In genomic region chr10:91607661-91608442, GRCh38 we compare ENCODE assay signal across 12 cellular contexts. TPM values are rescaled to one million over a fixed set of nuclear protein-coding genes. Genes with fewer than 3 reads are reported as not detected.
DNase-seq lines count a peak whose midpoint lies in the region; ATAC-seq, FAIRE-seq and TF ChIP-seq lines count a peak whose summit lies in the region.
"Had no signal": no experiment of that assay in that cellular context is flagged by ENCODE, and none has a peak within 500 bp of the region (broad histone marks: within the 10 kb centered on the region; RNA-seq: fewer than 3 reads in every experiment).

No MANE protein-coding gene starts in this region.

- H3K4me1 Mint-ChIP-seq in natural killer cell treated with Interleukin-12 subunit alpha and Interleukin-12 subunit beta and Interleukin-15 and Interleukin-18, amount 100 ng/mL, for 72 hours (ENCODE audit: low read depth in 2 of 2): no peaks in the 10 kb centered on the region
- no peaks in the 10 kb centered on the region for H3K4me1 Mint-ChIP-seq in activated T-helper 17 cell treated with anti-CD3 and anti-CD28 coated beads, Interleukin-2, amount 50 U/mL, for 72 hours
- H3K4me1 Mint-ChIP-seq: activated naive CD4-positive, alpha-beta T cell treated with anti-CD3 and anti-CD28 coated beads, Interleukin-2, amount 50 U/mL, for 24 hours; stimulated activated naive B cell treated with anti-CD40 and anti-IgM and Interleukin-4, amounts not matched to agents 10 μg/mL and 1 μg/mL and 100 μg/mL, for 72 hours had no signal

- H3K4me3 ChIP-seq in HEK293 (ENCODE audit: low read depth, low read length) (no peak overlapping the region), keratinocyte (ENCODE audit: control insufficient read depth in 2 of 3, extremely low read depth in 1 of 3, insufficient read depth in 2 of 3, low read depth in 1 of 3, low read length in 3 of 3) (no peak overlapping the region), smooth muscle cell (no peak overlapping the region)

- H3K27me3 ChIP-seq in keratinocyte (ENCODE audit: control insufficient read depth, extremely low read depth, insufficient read depth, low read length) (no peaks in the 10 kb centered on the region), smooth muscle cell (ENCODE audit: low read depth) (no peaks in the 10 kb centered on the region)

- H4K20me1 ChIP-seq in keratinocyte (ENCODE audit: control insufficient read depth, extremely low read depth, insufficient read depth, low read length): no peaks in the 10 kb centered on the region
- H4K20me1 ChIP-seq in smooth muscle cell (ENCODE audit: low read depth): no peaks in the 10 kb centered on the region

- WGBS in smooth muscle cell (ENCODE audit: low lambda C conversion rate): 40% methylated on average over 5 of the region's 5 CpGs

- peaks cover 3% of the 10 kb centered on the region for H3K9me3 Mint-ChIP-seq in natural killer cell treated with Interleukin-12 subunit alpha and Interleukin-12 subunit beta and Interleukin-15 and Interleukin-18, amount 100 ng/mL, for 72 hours
- H3K9me3 Mint-ChIP-seq in activated T-helper 17 cell treated with anti-CD3 and anti-CD28 coated beads, Interleukin-2, amount 50 U/mL, for 72 hours: peaks cover 4% of the 10 kb centered on the region
- H3K9me3 Mint-ChIP-seq: activated naive CD4-positive, alpha-beta T cell treated with anti-CD3 and anti-CD28 coated beads, Interleukin-2, amount 50 U/mL, for 24 hours had no signal

- H3K27ac Mint-ChIP-seq in natural killer cell treated with Interleukin-12 subunit alpha and Interleukin-12 subunit beta and Interleukin-15 and Interleukin-18, amount 100 ng/mL, for 72 hours: no peak overlapping the region
- no peak overlapping the region for H3K27ac Mint-ChIP-seq in activated T-helper 17 cell treated with anti-CD3 and anti-CD28 coated beads, Interleukin-2, amount 50 U/mL, for 72 hours
- H3K27ac Mint-ChIP-seq: activated naive CD4-positive, alpha-beta T cell treated with anti-CD3 and anti-CD28 coated beads, Interleukin-2, amount 50 U/mL, for 24 hours; stimulated activated naive B cell treated with anti-CD40 and anti-IgM and Interleukin-4, amounts not matched to agents 10 μg/mL and 1 μg/mL and 100 μg/mL, for 72 hours had no signal

- H3K9ac ChIP-seq in keratinocyte (ENCODE audit: control insufficient read depth, extremely low read depth, insufficient read depth, low read length) (no peak overlapping the region), smooth muscle cell (ENCODE audit: low read depth) (no peak overlapping the region)

- dilution Hi-C loops in keratinocyte (cut with MboI; ENCODE audit: extremely low pct_ligation_motif_present, low sequenced_read_pairs): no loop called here

- CTCF ChIA-PET in HEK293 (lab: Yijun Ruan, JAX): interaction anchor here (3.3 kb wide), 1 partner anchor 27 kb away, joined by 14 read pairs; no protein-coding TSS in a partner anchor

- H2AFZ ChIP-seq in keratinocyte (ENCODE audit: control insufficient read depth, low read length) (no peak overlapping the region), smooth muscle cell (ENCODE audit: low read depth) (peak overlapping the region; percentile 65)

- H3K4me1 ChIP-seq in HEK293 (ENCODE audit: control insufficient read depth, insufficient read depth, low read length): peaks cover 5% of the 10 kb centered on the region
- H3K4me1 ChIP-seq in keratinocyte (ENCODE audit: control insufficient read depth, extremely low read depth, insufficient read depth, low read length): peaks cover 37% of the 10 kb centered on the region
- peaks cover 28% of the 10 kb centered on the region for H3K4me1 ChIP-seq in smooth muscle cell (ENCODE audit: low read depth)

- H3K27me3 Mint-ChIP-seq in natural killer cell treated with Interleukin-12 subunit alpha and Interleukin-12 subunit beta and Interleukin-15 and Interleukin-18, amount 100 ng/mL, for 72 hours: peaks cover 0 to 4% of the 10 kb centered on the region in 2 donors
- peaks cover 3% of the 10 kb centered on the region for H3K27me3 Mint-ChIP-seq in activated T-helper 17 cell treated with anti-CD3 and anti-CD28 coated beads, Interleukin-2, amount 50 U/mL, for 72 hours

- peak; percentile 51 for FAIRE-seq in keratinocyte (lab: Jason Lieb, UNC)

- H3F3A ChIP-seq in smooth muscle cell (ENCODE audit: low read depth): peaks cover 56% of the 10 kb centered on the region

- H3K4me3 Mint-ChIP-seq in natural killer cell treated with Interleukin-12 subunit alpha and Interleukin-12 subunit beta and Interleukin-15 and Interleukin-18, amount 100 ng/mL, for 72 hours: no peak overlapping the region
- H3K4me3 Mint-ChIP-seq in activated T-helper 17 cell treated with anti-CD3 and anti-CD28 coated beads, Interleukin-2, amount 50 U/mL, for 72 hours: no peak overlapping the region
- H3K4me3 Mint-ChIP-seq: activated naive CD4-positive, alpha-beta T cell treated with anti-CD3 and anti-CD28 coated beads, Interleukin-2, amount 50 U/mL, for 24 hours; stimulated activated naive B cell treated with anti-CD40 and anti-IgM and Interleukin-4, amounts not matched to agents 10 μg/mL and 1 μg/mL and 100 μg/mL, for 72 hours had no signal

- TF ChIP-seq CTCF in HEK293 (tag by site-specific recombination; IDR thresholded peaks at IDR 0.05) (no peak), keratinocyte (optimal IDR thresholded peaks at IDR 0.05 in 1 of 3, IDR thresholded peaks at IDR 0.05 in 1 of 3, conservative IDR thresholded peaks at IDR 0.05 in 1 of 3; ENCODE audit: extremely low read depth in 1 of 3, insufficient read depth in 2 of 3, low read length in 3 of 3) (no peak), smooth muscle cell (IDR thresholded peaks at IDR 0.05; ENCODE audit: borderline replicate concordance, insufficient read depth, poor library complexity, severe bottlenecking) (no peak)

- H3K27ac ChIP-seq in HEK293 (ENCODE audit: extremely low read depth, low read depth, low read length) (peak overlapping the region; percentile 43; the same call in 1 of the 2 replicates), keratinocyte (ENCODE audit: control insufficient read depth, insufficient read depth, low read length) (no peak overlapping the region), smooth muscle cell (ENCODE audit: low read depth) (peak overlapping the region; percentile 87)

- H3K9me3 ChIP-seq in HEK293 (ENCODE audit: control insufficient read depth, insufficient read depth, low read depth, low read length): no peaks in the 10 kb centered on the region
- H3K9me3 ChIP-seq in keratinocyte (ENCODE audit: control insufficient read depth, low read depth, low read length): peaks cover 4% of the 10 kb centered on the region
- H3K9me3 ChIP-seq in smooth muscle cell (replicated peaks; ENCODE audit: low read depth): no peaks in the 10 kb centered on the region

- H3K79me2 ChIP-seq in keratinocyte (ENCODE audit: control insufficient read depth, insufficient read depth, low read length): no peaks in the 10 kb centered on the region
- no peaks in the 10 kb centered on the region for H3K79me2 ChIP-seq in smooth muscle cell (ENCODE audit: low read depth)

- peak; percentile 40 for DNase-seq in astrocyte of the hippocampus (ENCODE audit: low read depth, low spot score)
- no peak for DNase-seq in keratinocyte (ENCODE audit: low read depth, low spot score)
- DNase-seq in smooth muscle cell (lab: John Stamatoyannopoulos, UW; ENCODE audit: unreplicated experiment): no peak
- no peak for DNase-seq in natural killer cell treated with Interleukin-12 subunit alpha and Interleukin-12 subunit beta and Interleukin-15 and Interleukin-18, amount 100 ng/mL, for 72 hours (ENCODE audit: low spot score)
- no peak for DNase-seq in CD1c-positive myeloid dendritic cell (ENCODE audit: extremely low spot score)
- DNase-seq: activated CD4-positive, alpha-beta T cell treated with anti-CD3 and anti-CD28 coated beads for 48 hours; NCI-H2107; stimulated activated naive B cell treated with anti-CD40 and anti-IgM and Interleukin-4, amounts not matched to agents 10 μg/mL and 1 μg/mL and 100 μg/mL, for 72 hours had no signal

- no peak for ATAC-seq in natural killer cell treated with Interleukin-12 subunit alpha and Interleukin-12 subunit beta and Interleukin-15 and Interleukin-18, amount 100 ng/mL, for 72 hours
- ATAC-seq in activated T-helper 17 cell treated with anti-CD3 and anti-CD28 coated beads, Interleukin-2, amount 50 U/mL, for 72 hours (replicated peaks): no peak
- ATAC-seq in GM21423 (IDR thresholded peaks at IDR 0.05; ENCODE audit: unreplicated experiment): no peak
- ATAC-seq: stimulated activated naive B cell treated with anti-CD40 and anti-IgM and Interleukin-4, amounts not matched to agents 10 μg/mL and 1 μg/mL and 100 μg/mL, for 72 hours had no signal

- H3K4me2 ChIP-seq in keratinocyte (ENCODE audit: control insufficient read depth, extremely low read depth, insufficient read depth, low read depth, low read length) (peak overlapping the region; percentile 79), smooth muscle cell (peak overlapping the region; percentile 53)

- H3K36me3 ChIP-seq in HEK293 (ENCODE audit: control insufficient read depth in 2 of 2, insufficient read depth in 1 of 2, low read length in 2 of 2) (no peaks in the 10 kb centered on the region), keratinocyte (ENCODE audit: control insufficient read depth in 2 of 2, extremely low read depth in 1 of 2, insufficient read depth in 2 of 2, low read length in 2 of 2) (no peaks in the 10 kb centered on the region), smooth muscle cell (ENCODE audit: low read depth) (no peaks in the 10 kb centered on the region)

- H3K9me1 ChIP-seq in keratinocyte (ENCODE audit: control insufficient read depth, extremely low read depth, insufficient read depth, low read length): no peaks in the 10 kb centered on the region

- POLR2A ChIA-PET in HEK293 (lab: Yijun Ruan, JAX): no interaction called here

- H3K36me3 Mint-ChIP-seq in natural killer cell treated with Interleukin-12 subunit alpha and Interleukin-12 subunit beta and Interleukin-15 and Interleukin-18, amount 100 ng/mL, for 72 hours: no peaks in the 10 kb centered on the region
- H3K36me3 Mint-ChIP-seq in activated T-helper 17 cell treated with anti-CD3 and anti-CD28 coated beads, Interleukin-2, amount 50 U/mL, for 72 hours (ENCODE audit: low read depth): no peaks in the 10 kb centered on the region
- H3K36me3 Mint-ChIP-seq: activated naive CD4-positive, alpha-beta T cell treated with anti-CD3 and anti-CD28 coated beads, Interleukin-2, amount 50 U/mL, for 24 hours; stimulated activated naive B cell treated with anti-CD40 and anti-IgM and Interleukin-4, amounts not matched to agents 10 μg/mL and 1 μg/mL and 100 μg/mL, for 72 hours had no signal

RNA-seq across cellular contexts. Expression of gene PPP1R3C, which starts 25.0 kb away (rescaled TPM):
- polyA plus RNA-seq in keratinocyte (3.2 to 8.9 TPM (median 7.3 TPM) in 3 replicates), smooth muscle cell (14.4 and 18.2 TPM in 2 replicates)
- polyA plus RNA-seq in keratinocyte (2011; ENCODE audit: low read depth): 2.5 TPM
- 3.6 and 5.0 TPM in 2 replicates for polyA plus RNA-seq in keratinocyte (2011; cell fraction: cytosol; rRNA removed)
- polyA plus RNA-seq in keratinocyte (2011; cell fraction: nucleus; rRNA removed): 8.2 and 8.5 TPM in 2 replicates
- polyA plus RNA-seq in keratinocyte (2012; ENCODE audit: low replicate concordance): 3.0 and 9.3 TPM in 2 replicates
- 1.4 to 15.8 TPM (median 9.8 TPM) in 3 replicates for polyA minus RNA-seq in keratinocyte
- polyA minus RNA-seq in keratinocyte (2011; cell fraction: cytosol; rRNA and poly(A)+ RNA removed): 4.6 TPM
- 6.4 and 11.6 TPM in 2 replicates for polyA minus RNA-seq in keratinocyte (2011; cell fraction: nucleus; rRNA and poly(A)+ RNA removed)
- 31.6 and 42.1 TPM in 2 replicates for total RNA-seq in smooth muscle cell
- total RNA-seq in natural killer cell treated with Interleukin-12 subunit alpha and Interleukin-12 subunit beta and Interleukin-15 and Interleukin-18, amount 100 ng/mL, for 72 hours: not detected
- total RNA-seq in activated T-helper 17 cell treated with anti-CD3 and anti-CD28 coated beads, Interleukin-2, amount 50 U/mL, for 72 hours: under 1 TPM in 1 of 2 donors, not detected in 1; 0.64 TPM

Comparison
In these comparisons a context has a peak if more than half of its experiments do, and no peak if none do; other contexts are left out.
1. RNA of gene PPP1R3C, which starts 25.0 kb away (total RNA-seq): 31.6 to 42.1 TPM in smooth muscle cell; 0.64 TPM in activated T-helper 17 cell treated with anti-CD3 and anti-CD28 coated beads, Interleukin-2, amount 50 U/mL, for 72 hours and not detected in natural killer cell treated with Interleukin-12 subunit alpha and Interleukin-12 subunit beta and Interleukin-15 and Interleukin-18, amount 100 ng/mL, for 72 hours; every median in the first group is over 10 times any median in the second.